ENCODE assay signal across 9 cellular contexts in the genomic region with DNA sequence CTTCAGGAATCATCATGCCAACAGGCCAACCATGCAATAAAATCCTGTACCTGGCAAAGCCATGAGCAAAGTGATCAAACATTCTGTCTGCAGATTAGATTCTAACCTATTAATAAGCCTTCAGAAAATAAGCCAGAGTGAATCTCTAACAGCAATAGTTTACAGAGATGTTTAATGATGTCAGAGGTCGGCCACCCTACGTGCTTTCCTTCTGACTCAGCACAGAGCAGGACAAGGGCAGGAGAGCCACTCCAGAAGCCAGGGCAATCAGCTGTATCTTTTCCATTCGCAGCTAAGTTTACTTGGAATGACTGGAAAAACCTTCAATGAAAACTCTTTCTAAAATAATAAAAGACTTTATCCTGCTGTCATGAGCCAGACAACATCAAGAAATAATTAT. TPM values are rescaled to one million over a fixed set of nuclear protein-coding genes. Genes with fewer than 3 reads are reported as not detected.
A peak's percentile ranks its signal among the peaks of the same experiment; 100 is the strongest.
DNase-seq lines count a peak whose midpoint lies in the region; ATAC-seq and TF ChIP-seq lines count a peak whose summit lies in the region.
"Had no signal": no experiment of that assay in that cellular context is flagged by ENCODE, and none has a peak within 500 bp of the region (broad histone marks: within the 10 kb centered on the region; RNA-seq: fewer than 3 reads in every experiment).

No MANE protein-coding gene starts in this region.

- H3K9me3 ChIP-seq in upper lobe of right lung: no peaks in the 10 kb centered on the region

- no peaks in the 10 kb centered on the region for H3K27me3 ChIP-seq in upper lobe of right lung

- TF ChIP-seq RAD21 in Ishikawa (IDR thresholded peaks at IDR 0.05; ENCODE audit: low read depth): no peak

- peaks cover 37% of the 10 kb centered on the region for H3K4me1 ChIP-seq in upper lobe of right lung

- DNase-seq in cardiac fibroblast (ENCODE audit: low read depth in 2 of 2): peak; percentile 78 to 82
- DNase-seq in left colon: peak; percentile 11 to 28
- no peak for DNase-seq in upper lobe of right lung
- DNase-seq in CD1c-positive myeloid dendritic cell (ENCODE audit: extremely low spot score): no peak
- DNase-seq: foreskin melanocyte, nephron progenitor cell had no signal

- ATAC-seq in left colon: peak; percentile 54
- peak; percentile 70 for ATAC-seq in upper lobe of right lung
- ATAC-seq in GM21737 (IDR thresholded peaks at IDR 0.05; ENCODE audit: unreplicated experiment): no peak
- ATAC-seq in GM19351 (IDR thresholded peaks at IDR 0.05; ENCODE audit: unreplicated experiment): no peak

- H3K27ac ChIP-seq in upper lobe of right lung: peak overlapping the region; percentile 49

- H3K36me3 ChIP-seq in upper lobe of right lung: no peaks in the 10 kb centered on the region

- TF ChIP-seq EP300 in Ishikawa (IDR thresholded peaks at IDR 0.05; ENCODE audit: borderline replicate concordance): peak; percentile 23; the same call in 1 of the 2 replicates

- H3K4me3 ChIP-seq in cardiac fibroblast (replicated peaks in 1 of 2; ENCODE audit: low read depth in 2 of 2, low read length in 2 of 2): no peak overlapping the region
- H3K4me3 ChIP-seq in upper lobe of right lung: no peak overlapping the region

- no peak for TF ChIP-seq CTCF in cardiac fibroblast (IDR thresholded peaks at IDR 0.05; ENCODE audit: low read depth, low read length)
- TF ChIP-seq CTCF in upper lobe of right lung (IDR thresholded peaks at IDR 0.05): no peak

- intact Hi-C loops in left colon (cut with DNase I, micrococcal nuclease) (no loop called here), upper lobe of right lung (cut with DNase I) (no loop called here)

TF ChIP-seq in Ishikawa, 13 proteins besides CTCF, POLR2A, EP300 and RAD21:
- TF ChIP-seq TEAD4 (IDR thresholded peaks at IDR 0.05): peak; percentile 56; the same call in 1 of the 2 replicates
- TF ChIP-seq CEBPB (IDR thresholded peaks at IDR 0.05): no peak
- no peak for TF ChIP-seq EGR1 (IDR thresholded peaks at IDR 0.05)
- no peak for TF ChIP-seq TCF12 (IDR thresholded peaks at IDR 0.05; ENCODE audit: low read depth)
TF ChIP-seq in Ishikawa: peak in this region for 1.

RNA-seq across cellular contexts. Expression of gene COL8A1, which starts 13.2 kb away (rescaled TPM):
- total RNA-seq in left colon: 1 to 10 TPM; 2.3 to 2.8 TPM
- 95.1 TPM for total RNA-seq in upper lobe of right lung

Comparison
In these comparisons a context has a peak if more than half of its experiments do, and no peak if none do; other contexts are left out.
1. DNase-seq: peak in cardiac fibroblast (2 of 2) and left colon (2 of 2); none in upper lobe of right lung (single experiment) and CD1c-positive myeloid dendritic cell (single experiment).
2. ATAC-seq: peak in left colon (single experiment) and upper lobe of right lung (single experiment); none in GM21737 (single experiment) and GM19351 (single experiment).
3. RNA of gene COL8A1, which starts 13.2 kb away (total RNA-seq): 95.1 TPM in upper lobe of right lung (single experiment); 2.3 to 2.8 TPM in left colon; every median in the first group is over 10 times any median in the second.